ENCODE assay signal across 2 cellular contexts in genomic region chr18:46677609-46678470, GRCh38.
TF ChIP-seq lines count a peak whose summit lies in the region.

No MANE protein-coding gene starts in this region.

TF ChIP-seq in GM23338, 12 proteins besides CTCF, POLR2A, EP300 and RAD21 (continued from another document):
- TF ChIP-seq REST (IDR thresholded peaks at IDR 0.05; ENCODE audit: unreplicated experiment) (no peak), STAT1 (IDR thresholded peaks at IDR 0.05; ENCODE audit: unreplicated experiment) (no peak), JUNB (IDR thresholded peaks at IDR 0.05; ENCODE audit: unreplicated experiment) (no peak), CREB1 (CRISPR knock-in tag; IDR thresholded peaks at IDR 0.05; ENCODE audit: low read depth) (no peak), ZNF331 (CRISPR knock-in tag; IDR thresholded peaks at IDR 0.05; ENCODE audit: low read depth) (no peak), ZNF462 (CRISPR knock-in tag; IDR thresholded peaks at IDR 0.05) (no peak), EZH2 (IDR thresholded peaks at IDR 0.05; ENCODE audit: low read depth, unreplicated experiment) (no peak)

TF ChIP-seq in SK-N-SH, 30 proteins besides CTCF, POLR2A, EP300 and RAD21 (continued from another document):
- TF ChIP-seq REST (IDR thresholded peaks at IDR 0.05; ENCODE audit: low read depth, low read length) (no peak), TAF1 (IDR thresholded peaks at IDR 0.05; ENCODE audit: borderline replicate concordance, low read depth, low read length) (no peak), NRF1 (IDR thresholded peaks at IDR 0.05; ENCODE audit: low read depth, low read length) (no peak), MAX (IDR thresholded peaks at IDR 0.05; ENCODE audit: low read depth) (no peak), SIN3A (IDR thresholded peaks at IDR 0.05; ENCODE audit: borderline replicate concordance, low read depth, low read length) (no peak), MEF2A (IDR thresholded peaks at IDR 0.05; ENCODE audit: borderline replicate concordance, low read depth) (no peak), MXI1 (IDR thresholded peaks at IDR 0.05; ENCODE audit: low read depth, low read length) (no peak), RFX5 (IDR thresholded peaks at IDR 0.05; ENCODE audit: low read length) (no peak), USF2 (IDR thresholded peaks at IDR 0.05; ENCODE audit: borderline replicate concordance, low read depth, low read length) (no peak)
